ENCODE assay signal across 25 cellular contexts in genomic region chr13:103866041-103866440, GRCh38.
A peak's percentile ranks its signal among the peaks of the same experiment; 100 is the strongest.
DNase-seq lines count a peak whose midpoint lies in the region; FAIRE-seq and TF ChIP-seq lines count a peak whose summit lies in the region.
"Had no signal": no experiment of that assay in that cellular context is flagged by ENCODE, and none has a peak within 500 bp of the region (broad histone marks: within the 10 kb centered on the region; RNA-seq: fewer than 3 reads in every experiment).

No MANE protein-coding gene starts in this region.

- no peak overlapping the region for H4K5ac ChIP-seq in H1 (ENCODE audit: insufficient read length, low read depth, low read length)

- no peaks in the 10 kb centered on the region for H3K36me3 ChIP-seq in H1 (ENCODE audit: control insufficient read depth in 2 of 4, insufficient read depth in 4 of 4, low read length in 3 of 4)
- no peaks in the 10 kb centered on the region for H3K36me3 ChIP-seq in neural progenitor cell
- no peaks in the 10 kb centered on the region for H3K36me3 ChIP-seq in right atrium auricular region
- H3K36me3 ChIP-seq: BLaER1, HAP-1, MG63, SJSA1 had no signal

- H3K9ac ChIP-seq in H1 (replicated peaks in 1 of 4; ENCODE audit: extremely low read depth in 1 of 4, low read depth in 3 of 4, low read length in 3 of 4): no peak overlapping the region
- no peak overlapping the region for H3K9ac ChIP-seq in neural progenitor cell
- H3K9ac ChIP-seq: BLaER1 had no signal

- CTCF ChIA-PET in H1 (lab: Charles Lee; ENCODE audit: partially characterized antibody): no interaction called here

- peak overlapping the region; percentile 78 for H3K27ac Mint-ChIP-seq in neural progenitor cell
- no peak overlapping the region for H3K27ac Mint-ChIP-seq in chondrocyte (ENCODE audit: unreplicated experiment)
- H3K27ac Mint-ChIP-seq: CD4-positive, CD25-positive, alpha-beta regulatory T cell; HFFc6 had no signal

- no peak overlapping the region for H2BK20ac ChIP-seq in H1 (ENCODE audit: low read length)

- H3K79me1 ChIP-seq in H1 (ENCODE audit: low read depth, low read length): no peaks in the 10 kb centered on the region

- H2BK12ac ChIP-seq in H1 (ENCODE audit: low read depth, low read length): no peak overlapping the region

- H3K27me3 Mint-ChIP-seq in neural progenitor cell (ENCODE audit: insufficient read depth, low read depth): no peaks in the 10 kb centered on the region
- H3K27me3 Mint-ChIP-seq in chondrocyte (ENCODE audit: low read depth): no peaks in the 10 kb centered on the region
- H3K27me3 Mint-ChIP-seq: CD4-positive, CD25-positive, alpha-beta regulatory T cell had no signal

- H4K8ac ChIP-seq in H1 (ENCODE audit: extremely low read depth, insufficient read depth, low read length): no peak overlapping the region

- no peak overlapping the region for H2BK5ac ChIP-seq in H1 (ENCODE audit: low read depth, low read length)

- H3K4me1 Mint-ChIP-seq in neural progenitor cell (peaks cover 20% of the 10 kb centered on the region), chondrocyte (ENCODE audit: low read depth) (no peaks in the 10 kb centered on the region)
- H3K4me1 Mint-ChIP-seq: CD4-positive, CD25-positive, alpha-beta regulatory T cell had no signal

- no peak overlapping the region for H3K18ac ChIP-seq in H1 (ENCODE audit: extremely low read depth, low read length)

- no peaks in the 10 kb centered on the region for H3K23me2 ChIP-seq in H1 (ENCODE audit: low read depth, low read length)

- no peak overlapping the region for H3K4ac ChIP-seq in H1 (replicated peaks; ENCODE audit: insufficient read length, low read depth, low read length)

- H3K9me3 ChIP-seq in H1 (ENCODE audit: insufficient read depth in 2 of 2, low read depth in 1 of 2, low read length in 1 of 2) (no peaks in the 10 kb centered on the region), neural progenitor cell (ENCODE audit: low read depth) (no peaks in the 10 kb centered on the region), right atrium auricular region (no peaks in the 10 kb centered on the region)
- H3K9me3 ChIP-seq: BLaER1, HAP-1, MG63, SJSA1 had no signal

- no peak for TF ChIP-seq POLR2A in H1 (IDR thresholded peaks at IDR 0.05; ENCODE audit: control extremely low read depth in 1 of 2, low read depth in 2 of 2, low read length in 2 of 2)

- H2BK120ac ChIP-seq in H1 (replicated peaks; ENCODE audit: low read depth, low read length): no peak overlapping the region

- H3K27ac ChIP-seq in H1 (ENCODE audit: low read depth, low read length): no peak overlapping the region
- no peak overlapping the region for H3K27ac ChIP-seq in neural progenitor cell
- H3K27ac ChIP-seq in right atrium auricular region: no peak overlapping the region
- H3K27ac ChIP-seq: BLaER1, SJSA1 had no signal

- no peaks in the 10 kb centered on the region for H3F3A ChIP-seq in neural progenitor cell (ENCODE audit: low read depth)

- no peaks in the 10 kb centered on the region for H3K79me2 ChIP-seq in H1 (ENCODE audit: control insufficient read depth in 1 of 2, insufficient read depth in 2 of 2, low read length in 2 of 2)
- no peaks in the 10 kb centered on the region for H3K79me2 ChIP-seq in neural progenitor cell (ENCODE audit: low read depth)

- no peaks in the 10 kb centered on the region for H4K20me1 ChIP-seq in H1 (replicated peaks in 1 of 2; ENCODE audit: control insufficient read depth in 1 of 2, insufficient read depth in 2 of 2, low read length in 2 of 2)
- no peaks in the 10 kb centered on the region for H4K20me1 ChIP-seq in neural progenitor cell (ENCODE audit: low read depth)
- H4K20me1 ChIP-seq: BLaER1 had no signal

- H3K4me3 ChIP-seq in H1 (ENCODE audit: extremely low read depth in 1 of 4, insufficient read depth in 2 of 4, low read depth in 3 of 4, low read length in 4 of 4) (no peak overlapping the region), neural progenitor cell (no peak overlapping the region), right atrium auricular region (no peak overlapping the region)
- H3K4me3 ChIP-seq: BLaER1, HAP-1, MG63, SJSA1 had no signal

- DNase-seq in DMS114 treated with DMSO at 0.1 percent for 48 hours (lab: John Stamatoyannopoulos, UW; ENCODE audit: unreplicated experiment): peak; percentile 77
- peak; percentile 59 for DNase-seq in NCI-H2227 (lab: John Stamatoyannopoulos, UW; ENCODE audit: unreplicated experiment)
- DNase-seq in H1 (ENCODE audit: low read depth in 1 of 2, low spot score in 2 of 2): no peak
- peak; percentile 71 for DNase-seq in neural progenitor cell (ENCODE audit: low spot score)
- DNase-seq in 8988T: no peak
- DNase-seq in right atrium auricular region (ENCODE audit: low spot score): no peak
- no peak for DNase-seq in chondrocyte (ENCODE audit: low spot score)
- DNase-seq: CD4-positive, CD25-positive, alpha-beta regulatory T cell; HFFc6; IMR-90; KG1; MG63; NCI-H1105 treated with DMSO at 0.1 percent for 48 hours; NCI-H1694; NCI-H2029 treated with DMSO at 0.1 percent for 48 hours; NCI-H2171; NCI-H524; NCI-H748 treated with DMSO at 0.1 percent for 48 hours; PC-3; Right ventricle myocardium superior; RPMI8226 had no signal

- peak; percentile 45 for FAIRE-seq in H1 (lab: Jason Lieb, UNC)
- FAIRE-seq: A204.1 had no signal

- WGBS in H1 (ENCODE audit: extremely low coverage in 1 of 2, insufficient coverage in 1 of 2, insufficient read length in 1 of 2, insufficient replicate concordance in 2 of 2, low coverage in 1 of 2, low lambda C conversion rate in 2 of 2, missing lambda C conversion rate in 1 of 2), 2 experiments: 71% methylated on average over 8 of the region's 8 CpGs; no CpG with 5 or more reads in 1 of the 2 experiments

- no peak overlapping the region for H3K23ac ChIP-seq in H1 (ENCODE audit: insufficient read length)

- H4K91ac ChIP-seq in H1 (replicated peaks; ENCODE audit: insufficient read length, low read length): no peak overlapping the region

- H3K4me1 ChIP-seq in H1 (replicated peaks in 1 of 4; ENCODE audit: control insufficient read depth in 3 of 4, insufficient read depth in 4 of 4, low read length in 3 of 4): no peaks in the 10 kb centered on the region
- peaks cover 11% of the 10 kb centered on the region for H3K4me1 ChIP-seq in neural progenitor cell
- H3K4me1 ChIP-seq in right atrium auricular region: no peaks in the 10 kb centered on the region
- H3K4me1 ChIP-seq: HAP-1, SJSA1 had no signal

- H2BK15ac ChIP-seq in H1 (ENCODE audit: low read length): no peak overlapping the region

- POLR2A ChIA-PET in H1 (lab: Charles Lee; ENCODE audit: partially characterized antibody): no interaction called here

- H3K4me3 Mint-ChIP-seq in neural progenitor cell: peak overlapping the region; percentile 35
- no peak overlapping the region for H3K4me3 Mint-ChIP-seq in chondrocyte (ENCODE audit: unreplicated experiment)
- H3K4me3 Mint-ChIP-seq: CD4-positive, CD25-positive, alpha-beta regulatory T cell; HFFc6 had no signal

- H3K27me3 ChIP-seq in H1 (replicated peaks in 1 of 4; ENCODE audit: control insufficient read depth in 3 of 4, extremely low read depth in 1 of 4, insufficient read depth in 3 of 4, low read length in 3 of 4) (no peaks in the 10 kb centered on the region), neural progenitor cell (no peaks in the 10 kb centered on the region), right atrium auricular region (no peaks in the 10 kb centered on the region)
- H3K27me3 ChIP-seq: BLaER1, MG63 had no signal

- TF ChIP-seq RAD21 in H1 (IDR thresholded peaks at IDR 0.05 in 1 of 2, conservative IDR thresholded peaks at IDR 0.05 in 1 of 2; ENCODE audit: low read depth in 2 of 2, low read length in 2 of 2): no peak

- H2AK5ac ChIP-seq in H1 (ENCODE audit: low read depth, low read length): no peak overlapping the region

- no peak overlapping the region for H3K14ac ChIP-seq in H1 (ENCODE audit: insufficient read length)

- no peak for TF ChIP-seq EP300 in H1 (IDR thresholded peaks at IDR 0.05; ENCODE audit: borderline replicate concordance in 1 of 2, low read depth in 2 of 2, low read length in 2 of 2)

- TF ChIP-seq CTCF in H1 (IDR thresholded peaks at IDR 0.05; ENCODE audit: control extremely low read depth in 1 of 3, insufficient read depth in 1 of 3, low read depth in 1 of 3, low read length in 3 of 3): no peak
- TF ChIP-seq CTCF in neural progenitor cell (IDR thresholded peaks at IDR 0.05): no peak
- no peak for TF ChIP-seq CTCF in right atrium auricular region (IDR thresholded peaks at IDR 0.05)
- no peak for TF ChIP-seq CTCF in chondrocyte (IDR thresholded peaks at IDR 0.05)

- H3K36me3 Mint-ChIP-seq in neural progenitor cell (peaks cover 2% of the 10 kb centered on the region), chondrocyte (ENCODE audit: low read depth) (no peaks in the 10 kb centered on the region)
- H3K36me3 Mint-ChIP-seq: CD4-positive, CD25-positive, alpha-beta regulatory T cell had no signal

- H3K4me2 ChIP-seq in H1 (ENCODE audit: insufficient read depth in 1 of 2, low read depth in 2 of 2, low read length in 2 of 2) (no peak overlapping the region; a peak in 1 of 4 replicates), neural progenitor cell (peak overlapping the region; percentile 36)
- H3K4me2 ChIP-seq: BLaER1 had no signal

- peaks cover 7% of the 10 kb centered on the region for H3K9me3 Mint-ChIP-seq in neural progenitor cell
- peaks cover 5% of the 10 kb centered on the region for H3K9me3 Mint-ChIP-seq in chondrocyte (ENCODE audit: low read depth)

- H3K56ac ChIP-seq in H1 (replicated peaks; ENCODE audit: insufficient read length, low read depth, low read length): no peak overlapping the region

- H2AFZ ChIP-seq in H1 (ENCODE audit: low read length): peak overlapping the region; percentile 18; the same call in 1 of the 2 replicates
- H2AFZ ChIP-seq in neural progenitor cell (replicated peaks): peak overlapping the region; percentile 79

TF ChIP-seq in H1, 55 proteins besides CTCF, POLR2A, EP300 and RAD21:
- TF ChIP-seq, protein P1, sequence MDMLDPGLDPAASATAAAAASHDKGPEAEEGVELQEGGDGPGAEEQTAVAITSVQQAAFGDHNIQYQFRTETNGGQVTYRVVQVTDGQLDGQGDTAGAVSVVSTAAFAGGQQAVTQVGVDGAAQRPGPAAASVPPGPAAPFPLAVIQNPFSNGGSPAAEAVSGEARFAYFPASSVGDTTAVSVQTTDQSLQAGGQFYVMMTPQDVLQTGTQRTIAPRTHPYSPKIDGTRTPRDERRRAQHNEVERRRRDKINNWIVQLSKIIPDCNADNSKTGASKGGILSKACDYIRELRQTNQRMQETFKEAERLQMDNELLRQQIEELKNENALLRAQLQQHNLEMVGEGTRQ (IDR thresholded peaks at IDR 0.05; ENCODE audit: low read length): peak; percentile 39
- no peak for TF ChIP-seq SIRT6 (IDR thresholded peaks at IDR 0.05; ENCODE audit: low read length)

Comparison
In these comparisons a context has a peak if more than half of its experiments do, and no peak if none do; other contexts are left out.
1. DNase-seq: peak in DMS114 treated with DMSO at 0.1 percent for 48 hours (single experiment), NCI-H2227 (single experiment) and neural progenitor cell (single experiment); none in H1 (0 of 2), 8988T (single experiment), right atrium auricular region (single experiment) and chondrocyte (single experiment).